Comparison of ENCODE assay signal across 2 cellular contexts in the genomic region with DNA sequence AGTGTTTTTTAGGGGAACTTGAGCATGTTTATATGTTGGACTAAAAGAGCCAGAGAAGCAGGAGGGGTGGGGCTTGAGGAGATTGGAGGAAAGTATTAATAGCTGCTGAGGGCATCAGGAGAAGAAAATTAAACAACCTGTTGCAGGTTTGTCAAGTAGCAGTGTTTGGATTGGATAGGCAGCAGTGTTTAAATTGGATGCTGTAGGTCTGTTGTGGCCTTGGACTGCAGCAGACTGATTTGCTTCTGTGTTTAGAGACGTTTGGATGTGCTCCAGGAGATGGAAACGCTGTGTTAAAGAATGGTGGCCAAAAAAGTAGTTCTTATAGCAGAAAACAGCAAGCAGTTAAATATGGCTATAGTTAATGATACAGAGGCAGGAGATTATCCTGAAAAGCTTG.
A peak's percentile ranks its signal among the peaks of the same experiment; 100 is the strongest.
TF ChIP-seq lines count a peak whose summit lies in the region.

No MANE protein-coding gene starts in this region.

TF ChIP-seq in liver, 16 proteins besides CTCF, POLR2A, EP300 and RAD21:
- TF ChIP-seq, protein P1, sequence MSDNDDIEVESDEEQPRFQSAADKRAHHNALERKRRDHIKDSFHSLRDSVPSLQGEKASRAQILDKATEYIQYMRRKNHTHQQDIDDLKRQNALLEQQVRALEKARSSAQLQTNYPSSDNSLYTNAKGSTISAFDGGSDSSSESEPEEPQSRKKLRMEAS (IDR thresholded peaks at IDR 0.05): no peak
- TF ChIP-seq NR2F2 (IDR thresholded peaks at IDR 0.05) (no peak), FOXA1 (IDR thresholded peaks at IDR 0.05) (no peak), RXRA (IDR thresholded peaks at IDR 0.05) (peak in 1 of 2 donors; percentile 51), JUND (IDR thresholded peaks at IDR 0.05) (no peak), GABPA (IDR thresholded peaks at IDR 0.05 in 1 of 2, conservative IDR thresholded peaks at IDR 0.05 in 1 of 2) (no peak), HNF4A (conservative IDR thresholded peaks at IDR 0.05) (peak; percentile 35 to 72), SP1 (IDR thresholded peaks at IDR 0.05) (no peak), HNF4G (IDR thresholded peaks at IDR 0.05) (no peak), YY1 (IDR thresholded peaks at IDR 0.05) (peak; percentile 61), FOXA2 (IDR thresholded peaks at IDR 0.05) (no peak), TAF1 (conservative IDR thresholded peaks at IDR 0.05) (no peak)
- TF ChIP-seq, protein P2, sequence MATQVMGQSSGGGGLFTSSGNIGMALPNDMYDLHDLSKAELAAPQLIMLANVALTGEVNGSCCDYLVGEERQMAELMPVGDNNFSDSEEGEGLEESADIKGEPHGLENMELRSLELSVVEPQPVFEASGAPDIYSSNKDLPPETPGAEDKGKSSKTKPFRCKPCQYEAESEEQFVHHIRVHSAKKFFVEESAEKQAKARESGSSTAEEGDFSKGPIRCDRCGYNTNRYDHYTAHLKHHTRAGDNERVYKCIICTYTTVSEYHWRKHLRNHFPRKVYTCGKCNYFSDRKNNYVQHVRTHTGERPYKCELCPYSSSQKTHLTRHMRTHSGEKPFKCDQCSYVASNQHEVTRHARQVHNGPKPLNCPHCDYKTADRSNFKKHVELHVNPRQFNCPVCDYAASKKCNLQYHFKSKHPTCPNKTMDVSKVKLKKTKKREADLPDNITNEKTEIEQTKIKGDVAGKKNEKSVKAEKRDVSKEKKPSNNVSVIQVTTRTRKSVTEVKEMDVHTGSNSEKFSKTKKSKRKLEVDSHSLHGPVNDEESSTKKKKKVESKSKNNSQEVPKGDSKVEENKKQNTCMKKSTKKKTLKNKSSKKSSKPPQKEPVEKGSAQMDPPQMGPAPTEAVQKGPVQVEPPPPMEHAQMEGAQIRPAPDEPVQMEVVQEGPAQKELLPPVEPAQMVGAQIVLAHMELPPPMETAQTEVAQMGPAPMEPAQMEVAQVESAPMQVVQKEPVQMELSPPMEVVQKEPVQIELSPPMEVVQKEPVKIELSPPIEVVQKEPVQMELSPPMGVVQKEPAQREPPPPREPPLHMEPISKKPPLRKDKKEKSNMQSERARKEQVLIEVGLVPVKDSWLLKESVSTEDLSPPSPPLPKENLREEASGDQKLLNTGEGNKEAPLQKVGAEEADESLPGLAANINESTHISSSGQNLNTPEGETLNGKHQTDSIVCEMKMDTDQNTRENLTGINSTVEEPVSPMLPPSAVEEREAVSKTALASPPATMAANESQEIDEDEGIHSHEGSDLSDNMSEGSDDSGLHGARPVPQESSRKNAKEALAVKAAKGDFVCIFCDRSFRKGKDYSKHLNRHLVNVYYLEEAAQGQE (IDR thresholded peaks at IDR 0.05): no peak
- TF ChIP-seq, protein P3, sequence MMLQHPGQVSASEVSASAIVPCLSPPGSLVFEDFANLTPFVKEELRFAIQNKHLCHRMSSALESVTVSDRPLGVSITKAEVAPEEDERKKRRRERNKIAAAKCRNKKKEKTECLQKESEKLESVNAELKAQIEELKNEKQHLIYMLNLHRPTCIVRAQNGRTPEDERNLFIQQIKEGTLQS (IDR thresholded peaks at IDR 0.05): no peak
- TF ChIP-seq, protein P4, sequence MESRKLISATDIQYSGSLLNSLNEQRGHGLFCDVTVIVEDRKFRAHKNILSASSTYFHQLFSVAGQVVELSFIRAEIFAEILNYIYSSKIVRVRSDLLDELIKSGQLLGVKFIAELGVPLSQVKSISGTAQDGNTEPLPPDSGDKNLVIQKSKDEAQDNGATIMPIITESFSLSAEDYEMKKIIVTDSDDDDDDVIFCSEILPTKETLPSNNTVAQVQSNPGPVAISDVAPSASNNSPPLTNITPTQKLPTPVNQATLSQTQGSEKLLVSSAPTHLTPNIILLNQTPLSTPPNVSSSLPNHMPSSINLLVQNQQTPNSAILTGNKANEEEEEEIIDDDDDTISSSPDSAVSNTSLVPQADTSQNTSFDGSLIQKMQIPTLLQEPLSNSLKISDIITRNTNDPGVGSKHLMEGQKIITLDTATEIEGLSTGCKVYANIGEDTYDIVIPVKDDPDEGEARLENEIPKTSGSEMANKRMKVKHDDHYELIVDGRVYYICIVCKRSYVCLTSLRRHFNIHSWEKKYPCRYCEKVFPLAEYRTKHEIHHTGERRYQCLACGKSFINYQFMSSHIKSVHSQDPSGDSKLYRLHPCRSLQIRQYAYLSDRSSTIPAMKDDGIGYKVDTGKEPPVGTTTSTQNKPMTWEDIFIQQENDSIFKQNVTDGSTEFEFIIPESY (IDR thresholded peaks at IDR 0.05): no peak

TF ChIP-seq in HepG2, 621 proteins besides CTCF, POLR2A, EP300 and RAD21:
- TF ChIP-seq HNRNPH1 (optimal IDR thresholded peaks at IDR 0.05; ENCODE audit: low read depth, low read length): no peak
- TF ChIP-seq, protein P5, sequence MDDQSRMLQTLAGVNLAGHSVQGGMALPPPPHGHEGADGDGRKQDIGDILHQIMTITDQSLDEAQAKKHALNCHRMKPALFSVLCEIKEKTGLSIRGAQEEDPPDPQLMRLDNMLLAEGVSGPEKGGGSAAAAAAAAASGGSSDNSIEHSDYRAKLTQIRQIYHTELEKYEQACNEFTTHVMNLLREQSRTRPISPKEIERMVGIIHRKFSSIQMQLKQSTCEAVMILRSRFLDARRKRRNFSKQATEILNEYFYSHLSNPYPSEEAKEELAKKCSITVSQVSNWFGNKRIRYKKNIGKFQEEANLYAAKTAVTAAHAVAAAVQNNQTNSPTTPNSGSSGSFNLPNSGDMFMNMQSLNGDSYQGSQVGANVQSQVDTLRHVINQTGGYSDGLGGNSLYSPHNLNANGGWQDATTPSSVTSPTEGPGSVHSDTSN (CRISPR knock-in tag; IDR thresholded peaks at IDR 0.05; ENCODE audit: borderline replicate concordance): no peak
